1 cellular context compared by ENCODE assay signal in the genomic region with DNA sequence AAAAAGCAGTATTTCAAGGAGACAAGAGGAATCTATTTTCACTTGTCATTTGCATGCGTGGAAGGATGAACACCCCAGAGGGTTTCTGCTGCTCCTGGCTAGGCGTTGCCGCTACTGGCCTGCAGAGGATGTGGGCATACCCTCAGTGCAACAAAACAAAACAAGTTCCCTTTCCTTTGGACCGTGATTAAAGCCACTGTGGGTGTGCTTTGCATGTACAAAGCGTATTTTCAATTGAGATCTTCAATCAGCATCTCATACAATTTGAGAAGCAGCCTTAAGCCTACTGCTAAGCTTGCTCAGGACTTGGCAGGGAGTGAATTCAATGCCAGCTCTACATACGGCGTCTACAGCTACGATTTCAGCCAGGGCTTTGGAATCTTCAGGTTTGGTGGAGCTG.
TF ChIP-seq lines count a peak whose summit lies in the region.

No MANE protein-coding gene starts in this region.

TF ChIP-seq in GM23338, 12 proteins besides CTCF, POLR2A, EP300 and RAD21 (continued from another document):
- TF ChIP-seq, protein P1, sequence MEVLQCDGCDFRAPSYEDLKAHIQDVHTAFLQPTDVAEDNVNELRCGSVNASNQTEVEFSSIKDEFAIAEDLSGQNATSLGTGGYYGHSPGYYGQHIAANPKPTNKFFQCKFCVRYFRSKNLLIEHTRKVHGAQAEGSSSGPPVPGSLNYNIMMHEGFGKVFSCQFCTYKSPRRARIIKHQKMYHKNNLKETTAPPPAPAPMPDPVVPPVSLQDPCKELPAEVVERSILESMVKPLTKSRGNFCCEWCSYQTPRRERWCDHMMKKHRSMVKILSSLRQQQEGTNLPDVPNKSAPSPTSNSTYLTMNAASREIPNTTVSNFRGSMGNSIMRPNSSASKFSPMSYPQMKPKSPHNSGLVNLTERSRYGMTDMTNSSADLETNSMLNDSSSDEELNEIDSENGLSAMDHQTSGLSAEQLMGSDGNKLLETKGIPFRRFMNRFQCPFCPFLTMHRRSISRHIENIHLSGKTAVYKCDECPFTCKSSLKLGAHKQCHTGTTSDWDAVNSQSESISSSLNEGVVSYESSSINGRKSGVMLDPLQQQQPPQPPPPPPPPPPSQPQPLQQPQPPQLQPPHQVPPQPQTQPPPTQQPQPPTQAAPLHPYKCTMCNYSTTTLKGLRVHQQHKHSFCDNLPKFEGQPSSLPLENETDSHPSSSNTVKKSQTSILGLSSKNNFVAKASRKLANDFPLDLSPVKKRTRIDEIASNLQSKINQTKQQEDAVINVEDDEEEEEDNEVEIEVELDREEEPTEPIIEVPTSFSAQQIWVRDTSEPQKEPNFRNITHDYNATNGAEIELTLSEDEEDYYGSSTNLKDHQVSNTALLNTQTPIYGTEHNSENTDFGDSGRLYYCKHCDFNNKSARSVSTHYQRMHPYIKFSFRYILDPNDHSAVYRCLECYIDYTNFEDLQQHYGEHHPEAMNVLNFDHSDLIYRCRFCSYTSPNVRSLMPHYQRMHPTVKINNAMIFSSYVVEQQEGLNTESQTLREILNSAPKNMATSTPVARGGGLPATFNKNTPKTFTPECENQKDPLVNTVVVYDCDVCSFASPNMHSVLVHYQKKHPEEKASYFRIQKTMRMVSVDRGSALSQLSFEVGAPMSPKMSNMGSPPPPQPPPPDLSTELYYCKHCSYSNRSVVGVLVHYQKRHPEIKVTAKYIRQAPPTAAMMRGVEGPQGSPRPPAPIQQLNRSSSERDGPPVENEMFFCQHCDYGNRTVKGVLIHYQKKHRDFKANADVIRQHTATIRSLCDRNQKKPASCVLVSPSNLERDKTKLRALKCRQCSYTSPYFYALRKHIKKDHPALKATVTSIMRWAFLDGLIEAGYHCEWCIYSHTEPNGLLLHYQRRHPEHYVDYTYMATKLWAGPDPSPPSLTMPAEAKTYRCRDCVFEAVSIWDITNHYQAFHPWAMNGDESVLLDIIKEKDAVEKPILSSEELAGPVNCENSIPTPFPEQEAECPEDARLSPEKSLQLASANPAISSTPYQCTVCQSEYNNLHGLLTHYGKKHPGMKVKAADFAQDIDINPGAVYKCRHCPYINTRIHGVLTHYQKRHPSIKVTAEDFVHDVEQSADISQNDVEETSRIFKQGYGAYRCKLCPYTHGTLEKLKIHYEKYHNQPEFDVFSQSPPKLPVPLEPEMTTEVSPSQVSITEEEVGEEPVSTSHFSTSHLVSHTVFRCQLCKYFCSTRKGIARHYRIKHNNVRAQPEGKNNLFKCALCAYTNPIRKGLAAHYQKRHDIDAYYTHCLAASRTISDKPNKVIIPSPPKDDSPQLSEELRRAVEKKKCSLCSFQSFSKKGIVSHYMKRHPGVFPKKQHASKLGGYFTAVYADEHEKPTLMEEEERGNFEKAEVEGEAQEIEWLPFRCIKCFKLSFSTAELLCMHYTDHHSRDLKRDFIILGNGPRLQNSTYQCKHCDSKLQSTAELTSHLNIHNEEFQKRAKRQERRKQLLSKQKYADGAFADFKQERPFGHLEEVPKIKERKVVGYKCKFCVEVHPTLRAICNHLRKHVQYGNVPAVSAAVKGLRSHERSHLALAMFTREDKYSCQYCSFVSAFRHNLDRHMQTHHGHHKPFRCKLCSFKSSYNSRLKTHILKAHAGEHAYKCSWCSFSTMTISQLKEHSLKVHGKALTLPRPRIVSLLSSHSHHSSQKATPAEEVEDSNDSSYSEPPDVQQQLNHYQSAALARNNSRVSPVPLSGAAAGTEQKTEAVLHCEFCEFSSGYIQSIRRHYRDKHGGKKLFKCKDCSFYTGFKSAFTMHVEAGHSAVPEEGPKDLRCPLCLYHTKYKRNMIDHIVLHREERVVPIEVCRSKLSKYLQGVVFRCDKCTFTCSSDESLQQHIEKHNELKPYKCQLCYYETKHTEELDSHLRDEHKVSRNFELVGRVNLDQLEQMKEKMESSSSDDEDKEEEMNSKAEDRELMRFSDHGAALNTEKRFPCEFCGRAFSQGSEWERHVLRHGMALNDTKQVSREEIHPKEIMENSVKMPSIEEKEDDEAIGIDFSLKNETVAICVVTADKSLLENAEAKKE (CRISPR knock-in tag; IDR thresholded peaks at IDR 0.05), result no peak
- TF ChIP-seq EZH2 (IDR thresholded peaks at IDR 0.05; ENCODE audit: low read depth, unreplicated experiment), result no peak
- no peak for TF ChIP-seq NANOG (IDR thresholded peaks at IDR 0.05; ENCODE audit: borderline replicate concordance)
